15 cellular contexts compared by ENCODE assay signal in genomic region chr6:75632247-75632646, GRCh38. TPM values are rescaled to one million over a fixed set of nuclear protein-coding genes. Genes with fewer than 3 reads are reported as not detected.
DNase-seq lines count a peak whose midpoint lies in the region; ATAC-seq, FAIRE-seq and TF ChIP-seq lines count a peak whose summit lies in the region.
"Had no signal": no experiment of that assay in that cellular context is flagged by ENCODE, and none has a peak within 500 bp of the region (broad histone marks: within the 10 kb centered on the region; RNA-seq: fewer than 3 reads in every experiment).

No MANE protein-coding gene starts in this region.

- H4K20me1 ChIP-seq in GM23338 (replicated peaks; ENCODE audit: insufficient read depth) (no peaks in the 10 kb centered on the region), astrocyte (ENCODE audit: insufficient read depth, low read length) (peaks cover 23% of the 10 kb centered on the region), smooth muscle cell (ENCODE audit: low read depth) (peaks cover 57% of the 10 kb centered on the region)

- peaks cover 37% of the 10 kb centered on the region for H3K36me3 ChIP-seq in cardiac muscle cell
- peaks cover 3% of the 10 kb centered on the region for H3K36me3 ChIP-seq in right atrium auricular region
- H3K36me3 ChIP-seq in GM23338 (ENCODE audit: insufficient read depth) = peaks cover 23% of the 10 kb centered on the region; the same call in 1 of the 2 replicates
- peaks cover 27% of the 10 kb centered on the region for H3K36me3 ChIP-seq in astrocyte (ENCODE audit: insufficient read depth, low read length)
- H3K36me3 ChIP-seq in smooth muscle cell (ENCODE audit: low read depth) = peaks cover 21% of the 10 kb centered on the region

- DNase-seq in cardiac muscle cell (ENCODE audit: low read depth in 1 of 2, low spot score in 1 of 2) (no peak), right atrium auricular region (ENCODE audit: low spot score) (no peak), GM23338 (ENCODE audit: low spot score) (no peak), astrocyte (ENCODE audit: low read depth) (no peak), smooth muscle cell (lab: John Stamatoyannopoulos, UW; ENCODE audit: unreplicated experiment) (no peak)
- no peak for DNase-seq in stimulated activated CD4-positive, alpha-beta T cell treated with anti-CD3 and anti-CD28 coated beads, Interleukin-2, amount 100 ng/mL, for 24 hours
- DNase-seq: Calu3, DMS79, NCI-H187, NCI-H526 treated with DMSO at 0.1 percent for 48 hours had no signal

- H3K4me3 Mint-ChIP-seq in GM23338 = no peak overlapping the region
- no peak overlapping the region for H3K4me3 Mint-ChIP-seq in astrocyte (ENCODE audit: unreplicated experiment)

- H3K4me1 ChIP-seq in cardiac muscle cell (ENCODE audit: low read depth) (peaks cover 19% of the 10 kb centered on the region), right atrium auricular region (peaks cover 0 to 25% of the 10 kb centered on the region in 2 donors), GM23338 (ENCODE audit: insufficient read depth) (peaks cover 4% of the 10 kb centered on the region; the same call in 1 of the 2 replicates), astrocyte (ENCODE audit: insufficient read depth, low read length) (no peaks in the 10 kb centered on the region), smooth muscle cell (ENCODE audit: low read depth) (no peaks in the 10 kb centered on the region)
- H3K4me1 ChIP-seq: SJSA1 had no signal

- no peaks in the 10 kb centered on the region for H3K9me2 ChIP-seq in GM23338 (ENCODE audit: insufficient read depth)

- ATAC-seq in GM23338 (no peak), HG03159 (IDR thresholded peaks at IDR 0.05; ENCODE audit: unreplicated experiment) (no peak), HG03460 (IDR thresholded peaks at IDR 0.05; ENCODE audit: unreplicated experiment) (no peak)

- H3K27ac ChIP-seq in cardiac muscle cell = peak overlapping the region; percentile 93
- H3K27ac ChIP-seq in right atrium auricular region = no peak overlapping the region
- no peak overlapping the region for H3K27ac ChIP-seq in GM23338 (ENCODE audit: low read depth)
- no peak overlapping the region for H3K27ac ChIP-seq in astrocyte (ENCODE audit: low read depth, low read length)
- peak overlapping the region; percentile 7 for H3K27ac ChIP-seq in smooth muscle cell (ENCODE audit: low read depth)
- H3K27ac ChIP-seq: HL-60, SJSA1 had no signal

- no peaks in the 10 kb centered on the region for H3F3A ChIP-seq in GM23338 (replicated peaks; ENCODE audit: low read depth)
- no peaks in the 10 kb centered on the region for H3F3A ChIP-seq in smooth muscle cell (ENCODE audit: low read depth)

- H3K9me3 Mint-ChIP-seq in GM23338 = no peaks in the 10 kb centered on the region
- no peaks in the 10 kb centered on the region for H3K9me3 Mint-ChIP-seq in astrocyte (ENCODE audit: unreplicated experiment)

- peaks cover 35% of the 10 kb centered on the region; the same call in 2 of the 3 replicates for H3K36me3 Mint-ChIP-seq in GM23338 (ENCODE audit: low read depth)
- peaks cover 4% of the 10 kb centered on the region for H3K36me3 Mint-ChIP-seq in astrocyte (ENCODE audit: low read depth, unreplicated experiment)

- no peaks in the 10 kb centered on the region for H3K9me3 ChIP-seq in cardiac muscle cell (ENCODE audit: low read depth)
- no peaks in the 10 kb centered on the region for H3K9me3 ChIP-seq in right atrium auricular region
- H3K9me3 ChIP-seq in astrocyte (ENCODE audit: insufficient read depth, low read depth, low read length) = no peaks in the 10 kb centered on the region
- no peaks in the 10 kb centered on the region for H3K9me3 ChIP-seq in smooth muscle cell (replicated peaks; ENCODE audit: low read depth)
- H3K9me3 ChIP-seq: SJSA1 had no signal

- H3K9ac ChIP-seq in astrocyte (ENCODE audit: low read length) (no peak overlapping the region), smooth muscle cell (ENCODE audit: low read depth) (no peak overlapping the region)

- H3K27me3 ChIP-seq in cardiac muscle cell (no peaks in the 10 kb centered on the region), right atrium auricular region (no peaks in the 10 kb centered on the region), GM23338 (ENCODE audit: insufficient read depth) (no peaks in the 10 kb centered on the region), astrocyte (ENCODE audit: insufficient read depth, low read length) (no peaks in the 10 kb centered on the region), smooth muscle cell (ENCODE audit: low read depth) (no peaks in the 10 kb centered on the region)
- H3K27me3 ChIP-seq: SJSA1 had no signal

- no peak overlapping the region for H2AFZ ChIP-seq in GM23338
- no peak overlapping the region for H2AFZ ChIP-seq in astrocyte (ENCODE audit: low read depth, low read length)
- H2AFZ ChIP-seq in smooth muscle cell (ENCODE audit: low read depth) = no peak overlapping the region

- H3K79me2 ChIP-seq in GM23338 (replicated peaks; ENCODE audit: insufficient read depth) = peaks cover 41% of the 10 kb centered on the region
- H3K79me2 ChIP-seq in astrocyte (ENCODE audit: insufficient read depth, low read length) = peaks cover 82% of the 10 kb centered on the region
- peaks cover 84% of the 10 kb centered on the region for H3K79me2 ChIP-seq in smooth muscle cell (ENCODE audit: low read depth)

- no peak overlapping the region for H3K4me3 ChIP-seq in cardiac muscle cell
- H3K4me3 ChIP-seq in right atrium auricular region = no peak overlapping the region
- no peak overlapping the region for H3K4me3 ChIP-seq in GM23338
- no peak overlapping the region for H3K4me3 ChIP-seq in astrocyte (ENCODE audit: insufficient read depth, low read depth, low read length)
- no peak overlapping the region for H3K4me3 ChIP-seq in smooth muscle cell
- H3K4me3 ChIP-seq: SJSA1 had no signal

- FAIRE-seq in astrocyte (lab: Jason Lieb, UNC) = no peak
- FAIRE-seq: HTR-8/SVneo had no signal

- 95% methylated on average over 3 of the region's 3 CpGs for WGBS in smooth muscle cell (ENCODE audit: low lambda C conversion rate)

- peaks cover 6% of the 10 kb centered on the region; the same call in 2 of the 3 replicates for H3K4me1 Mint-ChIP-seq in GM23338
- peaks cover 13% of the 10 kb centered on the region for H3K4me1 Mint-ChIP-seq in astrocyte (ENCODE audit: low read depth, unreplicated experiment)

- H3K4me2 ChIP-seq in GM23338 (no peak overlapping the region), astrocyte (ENCODE audit: low read length) (no peak overlapping the region), smooth muscle cell (no peak overlapping the region)

- H3K27ac Mint-ChIP-seq in GM23338 (peak overlapping the region; percentile 16; the same call in 1 of the 2 replicates), astrocyte (ENCODE audit: unreplicated experiment) (peak overlapping the region; percentile 86)

- no peaks in the 10 kb centered on the region for H3K27me3 Mint-ChIP-seq in GM23338 (ENCODE audit: insufficient read depth, low read depth, poor library complexity)
- no peaks in the 10 kb centered on the region for H3K27me3 Mint-ChIP-seq in astrocyte (ENCODE audit: low read depth, unreplicated experiment)

- TF ChIP-seq CTCF in cardiac muscle cell (IDR thresholded peaks at IDR 0.05; ENCODE audit: low read depth, low read length) = no peak
- no peak for TF ChIP-seq CTCF in right atrium auricular region (IDR thresholded peaks at IDR 0.05)
- no peak for TF ChIP-seq CTCF in GM23338 (conservative IDR thresholded peaks at IDR 0.05; ENCODE audit: low read depth in 2 of 2)
- TF ChIP-seq CTCF in astrocyte (IDR thresholded peaks at IDR 0.05; ENCODE audit: insufficient read depth, low read depth, low read length) = no peak
- no peak for TF ChIP-seq CTCF in smooth muscle cell (IDR thresholded peaks at IDR 0.05; ENCODE audit: borderline replicate concordance, insufficient read depth, poor library complexity, severe bottlenecking)

TF ChIP-seq in GM23338, 12 proteins besides CTCF, POLR2A, EP300 and RAD21 (continues in another document):
- TF ChIP-seq, protein P1, sequence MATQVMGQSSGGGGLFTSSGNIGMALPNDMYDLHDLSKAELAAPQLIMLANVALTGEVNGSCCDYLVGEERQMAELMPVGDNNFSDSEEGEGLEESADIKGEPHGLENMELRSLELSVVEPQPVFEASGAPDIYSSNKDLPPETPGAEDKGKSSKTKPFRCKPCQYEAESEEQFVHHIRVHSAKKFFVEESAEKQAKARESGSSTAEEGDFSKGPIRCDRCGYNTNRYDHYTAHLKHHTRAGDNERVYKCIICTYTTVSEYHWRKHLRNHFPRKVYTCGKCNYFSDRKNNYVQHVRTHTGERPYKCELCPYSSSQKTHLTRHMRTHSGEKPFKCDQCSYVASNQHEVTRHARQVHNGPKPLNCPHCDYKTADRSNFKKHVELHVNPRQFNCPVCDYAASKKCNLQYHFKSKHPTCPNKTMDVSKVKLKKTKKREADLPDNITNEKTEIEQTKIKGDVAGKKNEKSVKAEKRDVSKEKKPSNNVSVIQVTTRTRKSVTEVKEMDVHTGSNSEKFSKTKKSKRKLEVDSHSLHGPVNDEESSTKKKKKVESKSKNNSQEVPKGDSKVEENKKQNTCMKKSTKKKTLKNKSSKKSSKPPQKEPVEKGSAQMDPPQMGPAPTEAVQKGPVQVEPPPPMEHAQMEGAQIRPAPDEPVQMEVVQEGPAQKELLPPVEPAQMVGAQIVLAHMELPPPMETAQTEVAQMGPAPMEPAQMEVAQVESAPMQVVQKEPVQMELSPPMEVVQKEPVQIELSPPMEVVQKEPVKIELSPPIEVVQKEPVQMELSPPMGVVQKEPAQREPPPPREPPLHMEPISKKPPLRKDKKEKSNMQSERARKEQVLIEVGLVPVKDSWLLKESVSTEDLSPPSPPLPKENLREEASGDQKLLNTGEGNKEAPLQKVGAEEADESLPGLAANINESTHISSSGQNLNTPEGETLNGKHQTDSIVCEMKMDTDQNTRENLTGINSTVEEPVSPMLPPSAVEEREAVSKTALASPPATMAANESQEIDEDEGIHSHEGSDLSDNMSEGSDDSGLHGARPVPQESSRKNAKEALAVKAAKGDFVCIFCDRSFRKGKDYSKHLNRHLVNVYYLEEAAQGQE (IDR thresholded peaks at IDR 0.05; ENCODE audit: unreplicated experiment) = no peak

RNA-seq across cellular contexts. Expression of gene SENP6, which starts 30.6 kb away (rescaled TPM):
- 54.3 and 104 TPM in 2 replicates for total RNA-seq in cardiac muscle cell
- polyA plus RNA-seq in cardiac muscle cell = 56.4 and 77.1 TPM in 2 replicates
- total RNA-seq in right atrium auricular region = 10 to 100 TPM; 54.6 to 59.8 TPM
- total RNA-seq in GM23338 (2014; rRNA removed; shearing (Covaris generic)) = 108 and 114 TPM in 2 replicates
- polyA plus RNA-seq in GM23338 (2016; fragmentation: Nextera tagmentation; extraction: Ambion mirVana) = 62.5 and 66.6 TPM in 2 replicates
- total RNA-seq in astrocyte = 100 and 101 TPM in 2 replicates
- 126 and 130 TPM in 2 replicates for total RNA-seq in smooth muscle cell
- 45.0 and 50.2 TPM in 2 replicates for polyA plus RNA-seq in smooth muscle cell

Comparison
In these comparisons a context has a peak if more than half of its experiments do, and no peak if none do; other contexts are left out.
1. H3K27ac ChIP-seq: peak in cardiac muscle cell (single experiment) and smooth muscle cell (single experiment); none in right atrium auricular region (0 of 2), GM23338 (single experiment) and astrocyte (single experiment).